35 cellular contexts compared by ENCODE assay signal in the genomic region with DNA sequence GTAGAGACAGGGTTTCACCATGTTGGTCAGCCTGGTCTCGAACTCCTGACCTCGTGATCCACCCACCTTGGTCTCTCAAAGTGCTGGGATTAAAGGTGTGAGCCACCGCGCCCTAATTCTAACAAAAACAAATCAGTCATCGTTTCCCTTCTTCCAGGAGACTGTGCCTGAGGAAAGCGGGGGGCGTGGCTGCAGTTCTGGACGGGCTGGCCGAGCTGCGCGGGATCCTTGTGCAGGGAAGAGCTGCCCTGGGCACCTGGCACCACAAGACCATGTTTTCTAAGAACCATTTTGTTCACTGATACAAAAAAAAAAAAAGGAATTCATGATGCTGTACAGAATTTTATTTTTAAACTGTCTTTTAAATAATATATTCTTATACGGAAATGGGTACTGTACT.
"Had no signal": no experiment of that assay in that cellular context is flagged by ENCODE, and none has a peak within 500 bp of the region (broad histone marks: within the 10 kb centered on the region; RNA-seq: fewer than 3 reads in every experiment).

No MANE protein-coding gene starts in this region.

- H3K4me3 ChIP-seq: MG63 had no signal

- H3K9me3 ChIP-seq: MG63 had no signal

- DNase-seq: Kasumi-1, MG63, MM.1S, MV-4-11, NCI-H1048, NCI-H1092, NCI-H1092 treated with DMSO at 0.1 percent for 48 hours, NCI-H1105, NCI-H1105 treated with DMSO at 0.1 percent for 48 hours, NCI-H1417, NCI-H1417 treated with DMSO at 0.1 percent for 48 hours, NCI-H1436, NCI-H1436 treated with DMSO at 0.1 percent for 48 hours, NCI-H146, NCI-H1694, NCI-H1694 treated with DMSO at 0.1 percent for 48 hours, NCI-H187, NCI-H187 treated with DMSO at 0.1 percent for 48 hours, NCI-H1930, NCI-H2029, NCI-H2029 treated with DMSO at 0.1 percent for 48 hours, NCI-H2081, NCI-H2081 treated with DMSO at 0.1 percent for 48 hours, NCI-H2107, NCI-H2171, NCI-H2171 treated with DMSO at 0.1 percent for 48 hours, NCI-H2227 treated with DMSO at 0.1 percent for 48 hours, NCI-H226, NCI-H345, NCI-H446, NCI-H446 treated with DMSO at 0.1 percent for 48 hours, NCI-H510A, NCI-H510A treated with DMSO at 0.1 percent for 48 hours, NCI-H524, NCI-H524 treated with DMSO at 0.1 percent for 48 hours had no signal

- H3K36me3 ChIP-seq: MG63 had no signal
